15 cellular contexts compared by ENCODE assay signal in the genomic region with DNA sequence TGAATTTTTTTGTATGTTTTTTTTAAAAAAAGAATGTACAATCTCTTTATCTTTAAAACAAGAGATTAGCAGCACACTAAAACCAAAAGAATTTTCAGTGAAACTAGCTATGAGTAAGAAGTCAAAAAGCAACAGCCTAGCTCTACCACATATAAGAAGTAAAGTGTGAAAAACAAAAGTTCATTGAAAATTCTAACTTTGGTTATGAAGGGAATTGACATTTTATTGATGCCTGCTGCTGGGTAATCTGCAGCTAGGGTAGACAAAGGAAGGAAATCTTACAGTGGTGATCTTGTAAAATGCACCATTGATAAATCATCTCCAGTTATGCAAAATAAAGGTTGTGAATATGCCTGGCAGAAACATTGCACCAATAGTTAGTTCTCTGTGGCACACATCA. TPM values are rescaled to one million over a fixed set of nuclear protein-coding genes. Genes with fewer than 3 reads are reported as not detected.
DNase-seq lines count a peak whose midpoint lies in the region; ATAC-seq and TF ChIP-seq lines count a peak whose summit lies in the region.
"Had no signal": no experiment of that assay in that cellular context is flagged by ENCODE, and none has a peak within 500 bp of the region (broad histone marks: within the 10 kb centered on the region; RNA-seq: fewer than 3 reads in every experiment).

No MANE protein-coding gene starts in this region.

- H3K4me3 Mint-ChIP-seq in activated CD8-positive, alpha-beta T cell treated with anti-CD3 and anti-CD28 coated beads for 36 hours, result no peak overlapping the region
- H3K4me3 Mint-ChIP-seq in activated CD8-positive, alpha-beta T cell treated with anti-CD3 and anti-CD28 coated beads, Interleukin-2, amount 10 ng/mL, durations not matched to agents 7 days and 5 days, result no peak overlapping the region
- H3K4me3 Mint-ChIP-seq in activated naive CD8-positive, alpha-beta T cell treated with anti-CD3 and anti-CD28 coated beads, Interleukin-2, amount 50 U/mL, for 24 hours, result no peak overlapping the region
- H3K4me3 Mint-ChIP-seq in activated naive CD8-positive, alpha-beta T cell treated with anti-CD3 and anti-CD28 coated beads for 36 hours, result no peak overlapping the region
- no peak overlapping the region for H3K4me3 Mint-ChIP-seq in activated T-helper 2 cell treated with anti-CD3 and anti-CD28 coated beads, Interferon-gamma antibody, Interleukin-2, Interleukin-4, amounts not matched to agents 10 μg/mL and 5 μg/mL and 100 μg/mL, durations not matched to agents 14 hours and 24 hours and 36 hours (ENCODE audit: low read depth)
- H3K4me3 Mint-ChIP-seq: B cell; CD4-positive, alpha-beta memory T cell; HFFc6 had no signal

- peaks cover 4% of the 10 kb centered on the region for H3K27me3 Mint-ChIP-seq in activated CD8-positive, alpha-beta T cell treated with anti-CD3 and anti-CD28 coated beads for 36 hours
- peaks cover 2% of the 10 kb centered on the region for H3K27me3 Mint-ChIP-seq in activated CD8-positive, alpha-beta T cell treated with anti-CD3 and anti-CD28 coated beads, Interleukin-2, amount 10 ng/mL, durations not matched to agents 7 days and 5 days (ENCODE audit: low read depth)
- H3K27me3 Mint-ChIP-seq in activated naive CD8-positive, alpha-beta T cell treated with anti-CD3 and anti-CD28 coated beads, Interleukin-2, amount 50 U/mL, for 24 hours, result peaks cover 8% of the 10 kb centered on the region
- peaks cover 12% of the 10 kb centered on the region for H3K27me3 Mint-ChIP-seq in activated naive CD8-positive, alpha-beta T cell treated with anti-CD3 and anti-CD28 coated beads for 36 hours
- peaks cover 6% of the 10 kb centered on the region for H3K27me3 Mint-ChIP-seq in activated T-helper 2 cell treated with anti-CD3 and anti-CD28 coated beads, Interferon-gamma antibody, Interleukin-2, Interleukin-4, amounts not matched to agents 10 μg/mL and 5 μg/mL and 100 μg/mL, durations not matched to agents 14 hours and 24 hours and 36 hours (ENCODE audit: low read depth)

- no peak for TF ChIP-seq CTCF in activated CD8-positive, alpha-beta T cell treated with anti-CD3 and anti-CD28 coated beads for 36 hours (IDR thresholded peaks at IDR 0.05)

- no peak overlapping the region for H3K27ac Mint-ChIP-seq in activated CD8-positive, alpha-beta T cell treated with anti-CD3 and anti-CD28 coated beads for 36 hours
- no peak overlapping the region for H3K27ac Mint-ChIP-seq in activated CD8-positive, alpha-beta T cell treated with anti-CD3 and anti-CD28 coated beads, Interleukin-2, amount 10 ng/mL, durations not matched to agents 7 days and 5 days
- no peak overlapping the region for H3K27ac Mint-ChIP-seq in activated naive CD8-positive, alpha-beta T cell treated with anti-CD3 and anti-CD28 coated beads, Interleukin-2, amount 50 U/mL, for 24 hours
- no peak overlapping the region for H3K27ac Mint-ChIP-seq in activated naive CD8-positive, alpha-beta T cell treated with anti-CD3 and anti-CD28 coated beads for 36 hours
- H3K27ac Mint-ChIP-seq in activated T-helper 2 cell treated with anti-CD3 and anti-CD28 coated beads, Interferon-gamma antibody, Interleukin-2, Interleukin-4, amounts not matched to agents 10 μg/mL and 5 μg/mL and 100 μg/mL, durations not matched to agents 14 hours and 24 hours and 36 hours, result peak overlapping the region; percentile 15
- H3K27ac Mint-ChIP-seq: B cell; CD4-positive, alpha-beta memory T cell; HFFc6 had no signal

- no peaks in the 10 kb centered on the region for H3K36me3 Mint-ChIP-seq in activated CD8-positive, alpha-beta T cell treated with anti-CD3 and anti-CD28 coated beads for 36 hours (ENCODE audit: low read depth)
- peaks cover 23% of the 10 kb centered on the region for H3K36me3 Mint-ChIP-seq in activated CD8-positive, alpha-beta T cell treated with anti-CD3 and anti-CD28 coated beads, Interleukin-2, amount 10 ng/mL, durations not matched to agents 7 days and 5 days (ENCODE audit: low read depth)
- H3K36me3 Mint-ChIP-seq in activated naive CD8-positive, alpha-beta T cell treated with anti-CD3 and anti-CD28 coated beads, Interleukin-2, amount 50 U/mL, for 24 hours (ENCODE audit: low read depth), result peaks cover 4% of the 10 kb centered on the region
- no peaks in the 10 kb centered on the region for H3K36me3 Mint-ChIP-seq in activated naive CD8-positive, alpha-beta T cell treated with anti-CD3 and anti-CD28 coated beads for 36 hours
- H3K36me3 Mint-ChIP-seq in activated T-helper 2 cell treated with anti-CD3 and anti-CD28 coated beads, Interferon-gamma antibody, Interleukin-2, Interleukin-4, amounts not matched to agents 10 μg/mL and 5 μg/mL and 100 μg/mL, durations not matched to agents 14 hours and 24 hours and 36 hours (ENCODE audit: low read depth), result peaks cover 30% of the 10 kb centered on the region

- intact Hi-C loops in activated CD8-positive, alpha-beta T cell treated with anti-CD3 and anti-CD28 coated beads for 36 hours (cut with micrococcal nuclease), result no loop called here
- intact Hi-C loops in activated T-helper 2 cell treated with anti-CD3 and anti-CD28 coated beads, Interferon-gamma antibody, Interleukin-2, Interleukin-4, amounts not matched to agents 10 μg/mL and 5 μg/mL and 100 μg/mL, durations not matched to agents 14 hours and 24 hours and 36 hours (cut with micrococcal nuclease), result loop anchor here (1.0 kb wide), 2 partner anchors 10 to 47 kb away; no protein-coding TSS in a partner anchor

- DNase-seq in activated CD8-positive, alpha-beta T cell treated with anti-CD3 and anti-CD28 coated beads for 36 hours, result no peak
- DNase-seq in activated CD8-positive, alpha-beta T cell treated with anti-CD3 and anti-CD28 coated beads, Interleukin-2, amount 10 ng/mL, durations not matched to agents 7 days and 5 days, result no peak
- DNase-seq in activated naive CD8-positive, alpha-beta T cell treated with anti-CD3 and anti-CD28 coated beads, Interleukin-2, amount 50 U/mL, for 24 hours, result no peak
- DNase-seq in activated naive CD8-positive, alpha-beta T cell treated with anti-CD3 and anti-CD28 coated beads for 36 hours, result no peak
- DNase-seq in activated T-helper 2 cell treated with anti-CD3 and anti-CD28 coated beads, Interferon-gamma antibody, Interleukin-2, Interleukin-4, amounts not matched to agents 10 μg/mL and 5 μg/mL and 100 μg/mL, durations not matched to agents 14 hours and 24 hours and 36 hours (ENCODE audit: low spot score), result no peak
- no peak for DNase-seq in C1 segment of cervical spinal cord (lab: John Stamatoyannopoulos, UW)
- DNase-seq in mesenteric fat pad (ENCODE audit: low spot score), result no peak
- DNase-seq: CD4-positive, alpha-beta memory T cell; DMS79; HCEC 1CT; HFFc6 had no signal

- peaks cover 10% of the 10 kb centered on the region for H3K9me3 Mint-ChIP-seq in activated CD8-positive, alpha-beta T cell treated with anti-CD3 and anti-CD28 coated beads for 36 hours
- peaks cover 27% of the 10 kb centered on the region for H3K9me3 Mint-ChIP-seq in activated CD8-positive, alpha-beta T cell treated with anti-CD3 and anti-CD28 coated beads, Interleukin-2, amount 10 ng/mL, durations not matched to agents 7 days and 5 days (ENCODE audit: insufficient read depth)
- H3K9me3 Mint-ChIP-seq in activated naive CD8-positive, alpha-beta T cell treated with anti-CD3 and anti-CD28 coated beads, Interleukin-2, amount 50 U/mL, for 24 hours, result peaks cover 15% of the 10 kb centered on the region
- peaks cover 10% of the 10 kb centered on the region for H3K9me3 Mint-ChIP-seq in activated naive CD8-positive, alpha-beta T cell treated with anti-CD3 and anti-CD28 coated beads for 36 hours
- H3K9me3 Mint-ChIP-seq in activated T-helper 2 cell treated with anti-CD3 and anti-CD28 coated beads, Interferon-gamma antibody, Interleukin-2, Interleukin-4, amounts not matched to agents 10 μg/mL and 5 μg/mL and 100 μg/mL, durations not matched to agents 14 hours and 24 hours and 36 hours, result peaks cover 45% of the 10 kb centered on the region

- peak; percentile 67 for ATAC-seq in activated CD8-positive, alpha-beta T cell treated with anti-CD3 and anti-CD28 coated beads for 36 hours
- ATAC-seq in activated CD8-positive, alpha-beta T cell treated with anti-CD3 and anti-CD28 coated beads, Interleukin-2, amount 10 ng/mL, durations not matched to agents 7 days and 5 days, result no peak
- peak; percentile 57 for ATAC-seq in activated naive CD8-positive, alpha-beta T cell treated with anti-CD3 and anti-CD28 coated beads, Interleukin-2, amount 50 U/mL, for 24 hours
- ATAC-seq: GM12878 had no signal

- CTCF ChIA-PET in activated CD8-positive, alpha-beta T cell treated with anti-CD3 and anti-CD28 coated beads for 36 hours (lab: Charles Lee), result interaction anchor here (1.0 to 1.8 kb wide), 4 partner anchors 35 to 214 kb away, joined by 3 to 5 read pairs (median 4); partner anchors contain the start of gene FOXB1
- CTCF ChIA-PET in activated CD8-positive, alpha-beta T cell treated with anti-CD3 and anti-CD28 coated beads, Interleukin-2, amount 10 ng/mL, durations not matched to agents 7 days and 5 days (lab: Charles Lee), result interaction anchor here (1.1 to 3.2 kb wide), 4 partner anchors 29 to 49 kb away, joined by 3 to 18 read pairs (median 4); partner anchors contain the start of gene FOXB1

- H3K4me1 Mint-ChIP-seq in activated CD8-positive, alpha-beta T cell treated with anti-CD3 and anti-CD28 coated beads for 36 hours (ENCODE audit: low read depth), result peaks cover 19% of the 10 kb centered on the region
- peaks cover 12% of the 10 kb centered on the region for H3K4me1 Mint-ChIP-seq in activated CD8-positive, alpha-beta T cell treated with anti-CD3 and anti-CD28 coated beads, Interleukin-2, amount 10 ng/mL, durations not matched to agents 7 days and 5 days (ENCODE audit: low read depth)
- peaks cover 4% of the 10 kb centered on the region for H3K4me1 Mint-ChIP-seq in activated naive CD8-positive, alpha-beta T cell treated with anti-CD3 and anti-CD28 coated beads, Interleukin-2, amount 50 U/mL, for 24 hours
- H3K4me1 Mint-ChIP-seq in activated naive CD8-positive, alpha-beta T cell treated with anti-CD3 and anti-CD28 coated beads for 36 hours, result peaks cover 16% of the 10 kb centered on the region
- peaks cover 23% of the 10 kb centered on the region for H3K4me1 Mint-ChIP-seq in activated T-helper 2 cell treated with anti-CD3 and anti-CD28 coated beads, Interferon-gamma antibody, Interleukin-2, Interleukin-4, amounts not matched to agents 10 μg/mL and 5 μg/mL and 100 μg/mL, durations not matched to agents 14 hours and 24 hours and 36 hours (ENCODE audit: low read depth)
- H3K4me1 Mint-ChIP-seq: B cell; CD4-positive, alpha-beta memory T cell had no signal

- POLR2A ChIA-PET in activated CD8-positive, alpha-beta T cell treated with anti-CD3 and anti-CD28 coated beads for 36 hours (lab: Charles Lee), result no interaction called here
- POLR2A ChIA-PET in activated CD8-positive, alpha-beta T cell treated with anti-CD3 and anti-CD28 coated beads, Interleukin-2, amount 10 ng/mL, durations not matched to agents 7 days and 5 days (lab: Charles Lee), result interaction anchor here (0.6 to 0.7 kb wide), 2 partner anchors 29 to 77 kb away, joined by 3 read pairs; no protein-coding TSS in a partner anchor

RNA-seq across cellular contexts. Expression of gene FOXB1, which starts 37.8 kb away (rescaled TPM):
- under 1 TPM; 0.13 to 0.36 TPM for total RNA-seq in activated CD8-positive, alpha-beta T cell treated with anti-CD3 and anti-CD28 coated beads for 36 hours
- total RNA-seq in activated CD8-positive, alpha-beta T cell treated with anti-CD3 and anti-CD28 coated beads, Interleukin-2, amount 10 ng/mL, durations not matched to agents 7 days and 5 days, result under 1 TPM; 0.50 to 0.52 TPM
- under 1 TPM; 0.14 to 0.29 TPM for total RNA-seq in activated naive CD8-positive, alpha-beta T cell treated with anti-CD3 and anti-CD28 coated beads for 36 hours
- 11.8 and 12.7 TPM in 2 replicates for total RNA-seq in activated T-helper 2 cell treated with anti-CD3 and anti-CD28 coated beads, Interferon-gamma antibody, Interleukin-2, Interleukin-4, amounts not matched to agents 10 μg/mL and 5 μg/mL and 100 μg/mL, durations not matched to agents 14 hours and 24 hours and 36 hours
- not detected for total RNA-seq in mesenteric fat pad
- total RNA-seq: B cell, G401, GM12878, H4, HFFc6 had no signal
